Comparison of ENCODE assay signal across 8 cellular contexts in the genomic region with DNA sequence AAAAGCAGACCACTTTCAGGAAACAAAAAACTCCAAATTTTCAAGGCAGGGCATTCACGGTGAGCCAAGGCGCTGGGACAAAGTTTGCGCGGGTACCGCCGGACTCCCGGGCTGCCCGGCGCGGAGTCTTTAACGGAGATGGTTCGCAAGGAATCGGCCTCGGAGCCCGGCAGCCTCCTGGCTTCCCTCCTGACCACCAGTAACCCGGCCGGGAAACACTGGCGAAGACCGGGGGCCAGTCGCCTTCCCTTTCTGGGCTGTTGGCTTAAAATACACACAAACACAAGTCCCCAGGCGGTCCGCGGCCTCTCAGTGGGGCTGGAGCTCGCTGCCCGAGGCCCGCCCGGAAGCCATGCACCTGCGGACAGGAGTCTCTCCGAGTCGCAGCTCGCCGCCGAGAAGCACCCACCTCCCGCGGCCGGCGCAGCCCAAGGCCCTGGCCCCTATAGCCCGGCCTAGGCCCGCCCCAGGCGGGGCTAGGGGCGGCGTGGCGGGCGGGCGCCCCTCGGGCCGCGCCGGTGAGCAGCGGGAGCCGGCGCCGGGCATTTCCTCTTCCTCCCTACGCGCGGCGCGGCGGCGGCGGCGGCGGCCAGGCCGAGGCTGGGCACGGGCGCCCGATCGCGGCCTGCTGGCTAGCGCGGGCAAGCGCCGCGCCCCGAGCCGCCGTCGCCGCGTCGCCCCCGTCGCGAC.
DNase-seq lines count a peak whose midpoint lies in the region; ATAC-seq lines count a peak whose summit lies in the region.

No MANE protein-coding gene starts in this region.

- peak overlapping the region; percentile 96 for H3K4me3 ChIP-seq in endocrine pancreas (ENCODE audit: control insufficient read depth, insufficient read depth, low read length)

- peaks cover 18% of the 10 kb centered on the region for H3K4me1 ChIP-seq in endocrine pancreas (ENCODE audit: control insufficient read depth, insufficient read depth, low read length)

- DNase-seq in NCI-H187 (lab: John Stamatoyannopoulos, UW): peak; percentile 23 to 25
- DNase-seq in NCI-H187 treated with DMSO at 0.1 percent for 48 hours (lab: John Stamatoyannopoulos, UW): no peak
- DNase-seq in NCI-H2171 (lab: John Stamatoyannopoulos, UW): peak; percentile 42
- DNase-seq in activated CD8-positive, alpha-beta memory T cell treated with anti-CD3 and anti-CD28 coated beads for 24 hours: peak; percentile 88
- DNase-seq in midbrain (lab: John Stamatoyannopoulos, UW): peak; percentile 63
- DNase-seq in stimulated activated CD8-positive, alpha-beta memory T cell treated with anti-CD3 and anti-CD28 coated beads, Interleukin-2, amount 100 ng/mL, for 48 hours (ENCODE audit: low read depth in 2 of 2): peak; percentile 40 to 46

- no peaks in the 10 kb centered on the region for H3K27me3 ChIP-seq in endocrine pancreas (ENCODE audit: control insufficient read depth, insufficient read depth, low read length)

- no peaks in the 10 kb centered on the region for H3K36me3 ChIP-seq in endocrine pancreas (ENCODE audit: control insufficient read depth, insufficient read depth, low read length)

- H3K9me3 ChIP-seq in endocrine pancreas (ENCODE audit: control insufficient read depth, low read length): no peaks in the 10 kb centered on the region

- peak overlapping the region; percentile 84 for H3K9ac ChIP-seq in endocrine pancreas (ENCODE audit: control insufficient read depth, insufficient read depth, low read length)

- peak; percentile 55 for ATAC-seq in HG02759 (IDR thresholded peaks at IDR 0.05; ENCODE audit: unreplicated experiment)
